ENCODE assay signal across 17 cellular contexts in the genomic region with DNA sequence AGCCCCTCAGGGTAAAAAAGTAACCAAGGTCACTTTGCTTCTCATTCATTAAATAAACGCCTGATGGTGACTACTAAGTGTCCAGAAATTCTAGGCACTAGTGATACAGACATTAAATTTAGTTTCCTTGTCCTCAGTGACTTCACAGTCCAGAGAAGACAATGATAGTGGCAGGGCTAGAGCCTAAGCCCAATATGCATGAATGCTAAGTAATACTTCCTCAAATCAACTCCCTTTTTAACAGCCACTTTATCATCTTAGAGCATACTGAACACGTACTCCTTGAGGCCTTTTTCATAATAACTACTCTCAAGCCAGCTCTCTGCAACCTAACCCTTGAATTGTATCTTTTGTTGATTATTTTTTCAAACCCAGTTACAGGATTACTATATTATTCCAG.
"Had no signal": no experiment of that assay in that cellular context is flagged by ENCODE, and none has a peak within 500 bp of the region (broad histone marks: within the 10 kb centered on the region; RNA-seq: fewer than 3 reads in every experiment).

No MANE protein-coding gene starts in this region.

- H3K27me3 Mint-ChIP-seq: activated CD8-positive, alpha-beta memory T cell treated with anti-CD3 and anti-CD28 coated beads, Interleukin-2, amount 10 ng/mL, durations not matched to agents 7 days and 5 days had no signal

- H3K4me1 Mint-ChIP-seq: activated CD8-positive, alpha-beta memory T cell treated with anti-CD3 and anti-CD28 coated beads, Interleukin-2, amount 10 ng/mL, durations not matched to agents 7 days and 5 days had no signal

- H3K27ac ChIP-seq: body of pancreas, colonic mucosa, thoracic aorta had no signal

- H3K4me3 Mint-ChIP-seq: activated CD8-positive, alpha-beta memory T cell treated with anti-CD3 and anti-CD28 coated beads, Interleukin-2, amount 10 ng/mL, durations not matched to agents 7 days and 5 days; natural killer cell; T-helper 1 cell treated with Interleukin-12 subunit alpha and Interleukin-12 subunit beta and Interleukin-4 antibody, amounts not matched to agents 30 μg/mL and 1 μg/mL, for 36 hours had no signal

- H3K36me3 ChIP-seq: colonic mucosa had no signal

- H3K27me3 ChIP-seq: body of pancreas, colonic mucosa had no signal

- H3K9me3 Mint-ChIP-seq: activated naive CD4-positive, alpha-beta T cell treated with anti-CD3 and anti-CD28 coated beads, Interleukin-2, amount 50 U/mL, for 72 hours; natural killer cell; T-helper 1 cell treated with Interleukin-12 subunit alpha and Interleukin-12 subunit beta and Interleukin-4 antibody, amounts not matched to agents 30 μg/mL and 1 μg/mL, for 36 hours had no signal

- H3K9me3 ChIP-seq: body of pancreas, colonic mucosa, thoracic aorta had no signal

- H3K27ac Mint-ChIP-seq: activated CD8-positive, alpha-beta memory T cell treated with anti-CD3 and anti-CD28 coated beads, Interleukin-2, amount 10 ng/mL, durations not matched to agents 7 days and 5 days; T-helper 1 cell treated with Interleukin-12 subunit alpha and Interleukin-12 subunit beta and Interleukin-4 antibody, amounts not matched to agents 30 μg/mL and 1 μg/mL, for 36 hours had no signal

- H3K4me1 ChIP-seq: body of pancreas, colonic mucosa had no signal

- ATAC-seq: activated CD4-positive, CD25-positive, alpha-beta regulatory T cell treated with anti-CD3 and anti-CD28 coated beads, Interleukin-2, amount 50 U/mL, for 24 hours; activated CD8-positive, alpha-beta memory T cell treated with anti-CD3 and anti-CD28 coated beads, Interleukin-2, amount 10 ng/mL, durations not matched to agents 7 days and 5 days; activated naive CD4-positive, alpha-beta T cell treated with anti-CD3 and anti-CD28 coated beads, Interleukin-2, amount 50 U/mL, for 72 hours; body of pancreas; esophagus mucosa; left colon; natural killer cell had no signal

- DNase-seq: activated CD8-positive, alpha-beta memory T cell treated with anti-CD3 and anti-CD28 coated beads, Interleukin-2, amount 10 ng/mL, durations not matched to agents 7 days and 5 days; activated T-cell treated with anti-CD3 and anti-CD28 coated beads, Interleukin-2, amount 50 U/mL, for 1 hour; amygdala; body of pancreas; caudate nucleus; colonic mucosa; left colon; natural killer cell; retina; stimulated activated CD4-positive, alpha-beta T cell treated with anti-CD3 and anti-CD28 coated beads, Interleukin-12 subunit alpha, Interleukin-12 subunit beta, amount 100 ng/mL, for 4 hours; stimulated activated CD4-positive, alpha-beta T cell treated with anti-CD3 and anti-CD28 coated beads, Interleukin-2, amount 100 ng/mL, for 24 hours had no signal

- H3K36me3 Mint-ChIP-seq: activated naive CD4-positive, alpha-beta T cell treated with anti-CD3 and anti-CD28 coated beads, Interleukin-2, amount 50 U/mL, for 72 hours; natural killer cell had no signal

- H3K4me3 ChIP-seq: body of pancreas, colonic mucosa, lung, thoracic aorta had no signal
